Comparison of ENCODE assay signal across 15 cellular contexts in the genomic region with DNA sequence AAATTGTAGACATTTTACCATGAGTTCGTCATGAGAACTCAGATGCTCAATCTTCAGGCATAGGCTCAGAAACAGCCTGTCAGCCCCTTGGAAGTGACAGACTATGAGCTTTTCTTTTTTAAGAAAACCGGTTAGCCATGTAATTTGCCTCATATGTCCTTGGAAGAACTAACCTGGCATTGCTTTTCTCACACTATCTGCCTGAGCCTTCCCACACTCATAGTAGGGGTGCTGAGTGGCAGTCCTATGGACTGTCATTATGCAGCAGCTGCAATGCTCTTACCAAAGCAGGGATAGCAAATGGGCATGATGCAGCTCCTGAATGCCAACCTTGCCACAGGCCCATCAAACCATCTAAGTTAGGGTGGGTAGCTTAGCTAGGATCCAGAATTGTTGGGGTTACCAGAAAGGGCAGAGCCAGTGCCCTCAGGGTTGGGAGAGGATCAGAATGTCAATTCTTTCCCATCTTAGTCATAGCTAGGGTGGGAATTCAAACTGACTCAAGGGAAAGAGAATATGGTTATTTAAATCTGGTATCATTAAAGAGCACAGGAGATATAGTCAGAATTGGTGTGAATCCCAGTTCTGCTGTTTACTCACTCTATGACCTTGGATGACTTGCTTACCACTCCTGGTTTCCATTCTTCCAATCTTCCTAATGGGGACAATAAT.
"Had no signal": no experiment of that assay in that cellular context is flagged by ENCODE, and none has a peak within 500 bp of the region (broad histone marks: within the 10 kb centered on the region; RNA-seq: fewer than 3 reads in every experiment).

No MANE protein-coding gene starts in this region.

- H3K27ac ChIP-seq: ascending aorta, cardiac muscle cell, colonic mucosa, heart left ventricle, ovary, tibial artery, vagina had no signal

- H3K27me3 ChIP-seq: ascending aorta, cardiac muscle cell, colonic mucosa, heart left ventricle, ovary, tibial artery, vagina had no signal

- DNase-seq: activated CD4-positive, alpha-beta T cell treated with anti-CD3 and anti-CD28 coated beads for 1 hour; activated CD4-positive, alpha-beta T cell treated with anti-CD3 and anti-CD28 coated beads, Interleukin-2, amount 50 U/mL, for 48 hours; activated gamma-delta T cell treated with Interleukin-2 at 50 U/mL for 16 hours; activated T-cell treated with anti-CD3 and anti-CD28 coated beads, Interleukin-2, amount 50 U/mL, for 48 hours; colonic mucosa; heart left ventricle; left ventricle myocardium superior; ovary; stimulated activated CD4-positive, alpha-beta T cell treated with anti-CD3 and anti-CD28 coated beads, Interleukin-15, amount 100 ng/mL, for 24 hours; stimulated activated CD4-positive, alpha-beta T cell treated with anti-CD3 and anti-CD28 coated beads, Interleukin-4, amount 100 ng/mL, for 4 hours; stimulated activated naive CD8-positive, alpha-beta T cell treated with anti-CD3 and anti-CD28 coated beads, Interleukin-15, amount 100 ng/mL, for 72 hours; tibial artery had no signal

- H3K9me3 ChIP-seq: colonic mucosa, ovary, tibial artery, vagina had no signal

- H3K36me3 ChIP-seq: ascending aorta, cardiac muscle cell, colonic mucosa, heart left ventricle, ovary, tibial artery, vagina had no signal

- H3K4me1 ChIP-seq: ascending aorta, colonic mucosa had no signal

- H3K4me3 ChIP-seq: ascending aorta, cardiac muscle cell, colonic mucosa, heart left ventricle, ovary, tibial artery, vagina had no signal

- ATAC-seq: heart left ventricle, left ventricle myocardium superior had no signal
